10 cellular contexts compared by ENCODE assay signal in the genomic region with DNA sequence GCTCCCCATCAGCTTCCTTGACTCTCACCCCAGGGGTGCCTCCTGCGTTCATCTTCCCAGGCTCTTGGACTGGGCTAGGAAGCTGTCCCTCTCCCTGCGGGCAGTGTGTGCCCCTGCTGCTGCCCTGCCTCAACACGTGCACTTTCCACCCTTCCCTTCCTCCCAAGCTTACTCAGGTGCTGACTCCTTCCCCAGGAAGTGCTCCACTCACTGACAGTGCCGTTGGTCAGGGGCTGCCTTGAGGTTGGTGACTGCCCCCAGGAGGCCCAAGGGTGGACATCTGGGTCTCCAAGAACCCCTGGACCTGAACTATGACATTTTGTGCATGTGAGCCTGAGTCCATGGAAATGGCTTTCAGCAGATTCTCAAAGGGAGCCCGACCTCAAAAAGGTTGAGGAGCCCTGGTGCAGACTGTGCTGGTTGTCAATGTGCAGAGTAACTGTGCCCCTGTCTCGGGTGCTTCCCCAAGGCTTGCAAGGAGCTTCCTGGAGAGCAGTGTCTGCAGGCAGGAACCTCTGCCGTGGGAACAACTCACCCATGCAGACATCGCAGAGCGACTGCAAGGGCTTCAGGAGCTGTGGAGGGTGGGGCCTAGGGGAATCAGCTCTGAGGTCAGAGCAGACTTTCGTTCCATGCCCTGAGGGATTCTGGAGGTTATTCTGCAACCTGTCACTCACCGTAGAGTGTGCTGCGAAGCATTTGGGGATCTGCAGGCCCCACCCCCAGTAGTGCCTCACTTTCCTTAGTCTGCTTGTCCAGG.
DNase-seq lines count a peak whose midpoint lies in the region; ATAC-seq and TF ChIP-seq lines count a peak whose summit lies in the region.
"Had no signal": no experiment of that assay in that cellular context is flagged by ENCODE, and none has a peak within 500 bp of the region (broad histone marks: within the 10 kb centered on the region; RNA-seq: fewer than 3 reads in every experiment).

No MANE protein-coding gene starts in this region.

- H3K4me3 ChIP-seq in HEK293 (ENCODE audit: low read depth, low read length): no peak overlapping the region
- H3K4me3 ChIP-seq in subcutaneous abdominal adipose tissue (ENCODE audit: low read depth in 1 of 5, low read length in 5 of 5): no peak overlapping the region
- H3K4me3 ChIP-seq: SJSA1 had no signal

- ATAC-seq in HG03432 (IDR thresholded peaks at IDR 0.05; ENCODE audit: unreplicated experiment): no peak
- ATAC-seq in GM18519 (IDR thresholded peaks at IDR 0.05; ENCODE audit: low FRiP score, unreplicated experiment): no peak
- ATAC-seq: activated naive CD4-positive, alpha-beta T cell treated with anti-CD3 and anti-CD28 coated beads, Interleukin-2, amount 50 U/mL, for 72 hours had no signal

- CTCF ChIA-PET in HEK293 (lab: Yijun Ruan, JAX): interaction anchor here (0.6 to 1.3 kb wide), 5 partner anchors 12 to 242 kb away, joined by 3 to 7 read pairs (median 3); no protein-coding TSS in a partner anchor

- H3K27ac ChIP-seq in HEK293 (ENCODE audit: extremely low read depth, low read depth, low read length): no peak overlapping the region
- peak overlapping the region; percentile 62 for H3K27ac ChIP-seq in angular gyrus (ENCODE audit: low read depth, low read length)
- peak overlapping the region; percentile 67 for H3K27ac ChIP-seq in layer of hippocampus (ENCODE audit: low read depth, low read length)
- peak overlapping the region; percentile 99 for H3K27ac ChIP-seq in subcutaneous abdominal adipose tissue (ENCODE audit: low read depth, low read length)

- H3K9me3 ChIP-seq in HEK293 (ENCODE audit: control insufficient read depth, insufficient read depth, low read depth, low read length) (no peaks in the 10 kb centered on the region), subcutaneous abdominal adipose tissue (ENCODE audit: control insufficient read depth in 5 of 5, low read length in 5 of 5) (no peaks in the 10 kb centered on the region)
- H3K9me3 ChIP-seq: SJSA1 had no signal

- peaks cover 18% of the 10 kb centered on the region for H3K4me1 ChIP-seq in HEK293 (ENCODE audit: control insufficient read depth, insufficient read depth, low read length)
- H3K4me1 ChIP-seq in subcutaneous abdominal adipose tissue (ENCODE audit: control insufficient read depth in 5 of 5, insufficient read depth in 5 of 5, low read length in 5 of 5): peaks cover 38 to 57% (median 51%) of the 10 kb centered on the region in 5 donors

- TF ChIP-seq CTCF in HEK293 (tag by site-specific recombination; IDR thresholded peaks at IDR 0.05): no peak

- no peaks in the 10 kb centered on the region for H3K27me3 ChIP-seq in layer of hippocampus (ENCODE audit: control insufficient read depth, insufficient read depth, low read length)
- no peaks in the 10 kb centered on the region for H3K27me3 ChIP-seq in subcutaneous abdominal adipose tissue (ENCODE audit: control insufficient read depth in 5 of 5, insufficient read depth in 4 of 5, low read length in 5 of 5)
- H3K27me3 ChIP-seq: SJSA1 had no signal

- H3K9ac ChIP-seq in subcutaneous abdominal adipose tissue (ENCODE audit: low read length in 5 of 5): peak overlapping the region in 2 of 5 donors; percentile 16 to 28

- POLR2A ChIA-PET in HEK293 (lab: Yijun Ruan, JAX): interaction anchor here (0.6 to 1.5 kb wide), 2 partner anchors 11 to 119 kb away, joined by 3 to 4 read pairs; no protein-coding TSS in a partner anchor

- H3K36me3 ChIP-seq in HEK293 (ENCODE audit: control insufficient read depth in 2 of 2, insufficient read depth in 1 of 2, low read length in 2 of 2): peaks cover 0 to 24% of the 10 kb centered on the region in 2 experiments; a peak in 1 of 3 replicates
- peaks cover 0 to 55% (median 36%) of the 10 kb centered on the region in 5 donors for H3K36me3 ChIP-seq in subcutaneous abdominal adipose tissue (ENCODE audit: control insufficient read depth in 5 of 5, insufficient read depth in 5 of 5, low read length in 5 of 5)

- no peak for DNase-seq in DMS79 treated with DMSO at 0.1 percent for 48 hours (lab: John Stamatoyannopoulos, UW)
- DNase-seq: effector CD4-positive, alpha-beta T cell had no signal

TF ChIP-seq in HEK293, 187 proteins besides CTCF, POLR2A, EP300 and RAD21:
- TF ChIP-seq ZIC2 (tag by site-specific recombination; IDR thresholded peaks at IDR 0.05) (peak; percentile 34; the same call in 1 of the 2 replicates), ZSCAN23 (tag by site-specific recombination; IDR thresholded peaks at IDR 0.05) (no peak), ZNF677 (tag by site-specific recombination; IDR thresholded peaks at IDR 0.05) (no peak), ZNF157 (tag by site-specific recombination; IDR thresholded peaks at IDR 0.05) (no peak)
TF ChIP-seq in HEK293: peak in this region for 1.
